In genomic region chr16:57303021-57303909, GRCh38 we compare ENCODE assay signal across 1 cellular context.
TF ChIP-seq lines count a peak whose summit lies in the region.

No MANE protein-coding gene starts in this region.

TF ChIP-seq in HepG2, 621 proteins besides CTCF, POLR2A, EP300 and RAD21 (continued from another document):
- TF ChIP-seq ZNF646 (CRISPR knock-in tag; IDR thresholded peaks at IDR 0.05): 0 out of 2 replicates have a peak, but pooled peaks have one; percentile 9
